Comparison of ENCODE assay signal across 25 cellular contexts in genomic region chr13:58239774-58240268, GRCh38.
"Had no signal": no experiment of that assay in that cellular context is flagged by ENCODE, and none has a peak within 500 bp of the region (broad histone marks: within the 10 kb centered on the region; RNA-seq: fewer than 3 reads in every experiment).

No MANE protein-coding gene starts in this region.

- DNase-seq: activated CD4-positive, alpha-beta memory T cell treated with anti-CD3 and anti-CD28 coated beads, Interleukin-2, amount 10 ng/mL, durations not matched to agents 7 days and 5 days; activated CD4-positive, alpha-beta T cell treated with anti-CD3 and anti-CD28 coated beads, Interleukin-2, amount 50 U/mL, for 1 hour; activated CD4-positive, CD25-positive, alpha-beta regulatory T cell; activated gamma-delta T cell; activated naive CD4-positive, alpha-beta T cell treated with anti-CD3 and anti-CD28 coated beads, Interleukin-2, amount 10 ng/mL, durations not matched to agents 7 days and 5 days; activated naive CD8-positive, alpha-beta T cell treated with anti-CD3 and anti-CD28 coated beads for 36 hours; activated T-cell treated with anti-CD3 and anti-CD28 coated beads for 4 hours; activated T-cell treated with anti-CD3 and anti-CD28 coated beads, Interleukin-2, amount 50 U/mL, for 48 hours; brain microvascular endothelial cell; Kasumi-1; KBM-7; NCI-H1105 treated with DMSO at 0.1 percent for 48 hours; NCI-H1436 treated with DMSO at 0.1 percent for 48 hours; NCI-H187; NCI-H2081; NCI-H69; NK-92 treated with Interleukin-12 subunit alpha and Interleukin-12 subunit beta, amount 100 ng/mL, for 24 hours; OCI-M1; SHP77; T-helper 9 cell had no signal

- H3K4me1 ChIP-seq: SJSA1 had no signal

- H3K27ac Mint-ChIP-seq: activated CD4-positive, alpha-beta memory T cell treated with anti-CD3 and anti-CD28 coated beads, Interleukin-2, amount 10 ng/mL, durations not matched to agents 7 days and 5 days; activated naive CD4-positive, alpha-beta T cell treated with anti-CD3 and anti-CD28 coated beads, Interleukin-2, amount 10 ng/mL, durations not matched to agents 7 days and 5 days; activated naive CD8-positive, alpha-beta T cell treated with anti-CD3 and anti-CD28 coated beads for 36 hours; activated T-helper 17 cell treated with anti-CD3 and anti-CD28 coated beads, Interleukin-2, amount 50 U/mL, for 72 hours; T-helper 1 cell treated with Interleukin-12 subunit alpha and Interleukin-12 subunit beta and Interleukin-4 antibody, amounts not matched to agents 30 μg/mL and 1 μg/mL, for 36 hours had no signal

- H3K4me3 Mint-ChIP-seq: activated CD4-positive, alpha-beta memory T cell treated with anti-CD3 and anti-CD28 coated beads, Interleukin-2, amount 10 ng/mL, durations not matched to agents 7 days and 5 days; activated naive CD4-positive, alpha-beta T cell treated with anti-CD3 and anti-CD28 coated beads, Interleukin-2, amount 10 ng/mL, durations not matched to agents 7 days and 5 days; activated naive CD8-positive, alpha-beta T cell treated with anti-CD3 and anti-CD28 coated beads for 36 hours; activated T-helper 17 cell treated with anti-CD3 and anti-CD28 coated beads, Interleukin-2, amount 50 U/mL, for 72 hours; T-helper 1 cell treated with Interleukin-12 subunit alpha and Interleukin-12 subunit beta and Interleukin-4 antibody, amounts not matched to agents 30 μg/mL and 1 μg/mL, for 36 hours had no signal

- H3K4me1 Mint-ChIP-seq: activated CD4-positive, alpha-beta memory T cell treated with anti-CD3 and anti-CD28 coated beads, Interleukin-2, amount 10 ng/mL, durations not matched to agents 7 days and 5 days; activated naive CD4-positive, alpha-beta T cell treated with anti-CD3 and anti-CD28 coated beads, Interleukin-2, amount 10 ng/mL, durations not matched to agents 7 days and 5 days; activated naive CD8-positive, alpha-beta T cell treated with anti-CD3 and anti-CD28 coated beads for 36 hours; activated T-helper 17 cell treated with anti-CD3 and anti-CD28 coated beads, Interleukin-2, amount 50 U/mL, for 72 hours had no signal

- H3K36me3 Mint-ChIP-seq: activated naive CD4-positive, alpha-beta T cell treated with anti-CD3 and anti-CD28 coated beads, Interleukin-2, amount 10 ng/mL, durations not matched to agents 7 days and 5 days; activated naive CD8-positive, alpha-beta T cell treated with anti-CD3 and anti-CD28 coated beads for 36 hours had no signal

- H3K27me3 Mint-ChIP-seq: activated CD4-positive, alpha-beta memory T cell treated with anti-CD3 and anti-CD28 coated beads, Interleukin-2, amount 10 ng/mL, durations not matched to agents 7 days and 5 days; activated naive CD4-positive, alpha-beta T cell treated with anti-CD3 and anti-CD28 coated beads, Interleukin-2, amount 10 ng/mL, durations not matched to agents 7 days and 5 days; activated naive CD8-positive, alpha-beta T cell treated with anti-CD3 and anti-CD28 coated beads for 36 hours; activated T-helper 17 cell treated with anti-CD3 and anti-CD28 coated beads, Interleukin-2, amount 50 U/mL, for 72 hours had no signal

- H3K36me3 ChIP-seq: brain microvascular endothelial cell, cardiac muscle cell, SJSA1 had no signal

- ATAC-seq: activated T-helper 17 cell treated with anti-CD3 and anti-CD28 coated beads, Interleukin-2, amount 50 U/mL, for 72 hours; Panc1 had no signal

- H3K4me3 ChIP-seq: cardiac muscle cell, SJSA1 had no signal

- H3K27me3 ChIP-seq: brain microvascular endothelial cell, cardiac muscle cell, SJSA1 had no signal

- H3K9me3 ChIP-seq: SJSA1 had no signal

- H3K27ac ChIP-seq: brain microvascular endothelial cell, cardiac muscle cell, SJSA1 had no signal
